1 cellular context compared by ENCODE assay signal in the genomic region with DNA sequence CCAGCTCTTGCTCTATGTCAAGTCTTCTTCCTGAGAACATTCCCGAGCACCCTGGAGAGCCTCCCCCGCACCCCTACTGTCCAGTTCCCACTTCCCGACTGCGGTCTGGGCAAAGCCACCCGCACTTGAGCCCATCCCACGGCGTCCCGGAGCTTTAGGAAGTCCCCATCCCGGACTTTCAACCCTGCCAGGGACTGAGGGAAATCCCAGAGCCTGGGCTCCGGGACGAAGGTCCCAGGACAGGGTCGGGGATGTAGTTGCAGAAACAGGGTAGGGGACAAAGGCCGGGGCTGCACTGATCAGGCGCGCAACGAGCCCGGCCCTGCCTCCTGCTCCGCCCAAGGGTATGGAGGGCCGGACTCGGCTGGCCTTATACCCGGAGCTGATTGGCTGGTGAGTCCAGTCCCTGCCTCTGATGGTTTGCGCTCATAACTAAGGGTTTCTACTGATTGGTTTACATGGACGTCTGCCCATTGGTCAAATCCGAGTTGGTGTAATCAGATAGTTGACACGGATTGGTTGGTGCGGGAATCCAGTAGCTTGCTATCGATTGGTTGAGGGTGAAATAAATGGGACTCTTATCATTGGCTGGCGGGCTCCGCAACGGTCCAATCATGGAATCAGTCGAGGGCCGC.
TF ChIP-seq lines count a peak whose summit lies in the region.

No MANE protein-coding gene starts in this region.

TF ChIP-seq in HepG2, 621 proteins besides CTCF, POLR2A, EP300 and RAD21 (continued from another document and continues in another):
- TF ChIP-seq GMEB1 (CRISPR knock-in tag; IDR thresholded peaks at IDR 0.05; ENCODE audit: borderline replicate concordance) (peak; percentile 50; the same call in 1 of the 2 replicates), ZIK1 (CRISPR knock-in tag; IDR thresholded peaks at IDR 0.05; ENCODE audit: borderline replicate concordance, low read depth) (no peak), ZNF30 (CRISPR knock-in tag; IDR thresholded peaks at IDR 0.05) (no peak), ZNF317 (CRISPR knock-in tag; IDR thresholded peaks at IDR 0.05) (peak; percentile 76), FOXP1 (IDR thresholded peaks at IDR 0.05) (no peak), FOXP1 (CRISPR knock-in tag; IDR thresholded peaks at IDR 0.05) (peak; percentile 45; the same call in 1 of the 2 replicates), BCL6 (CRISPR knock-in tag; IDR thresholded peaks at IDR 0.05) (peak; percentile 49), NR2C2 (CRISPR knock-in tag; IDR thresholded peaks at IDR 0.05; ENCODE audit: borderline replicate concordance) (no peak; the same call in 1 of the 2 replicates), ATM (IDR thresholded peaks at IDR 0.05; ENCODE audit: borderline replicate concordance) (no peak), REXO4 (CRISPR knock-in tag; IDR thresholded peaks at IDR 0.05; ENCODE audit: borderline replicate concordance) (no peak), ZFP36 (IDR thresholded peaks at IDR 0.05; ENCODE audit: borderline replicate concordance, low read depth, low read length, partially characterized antibody) (no peak), SNAPC4 (CRISPR knock-in tag; IDR thresholded peaks at IDR 0.05) (no peak), TCF7L2 (IDR thresholded peaks at IDR 0.05; ENCODE audit: low read depth, low read length) (no peak), ZNF775 (CRISPR knock-in tag; IDR thresholded peaks at IDR 0.05; ENCODE audit: borderline replicate concordance) (no peak), MEIS2 (CRISPR knock-in tag; IDR thresholded peaks at IDR 0.05) (no peak), REPIN1 (CRISPR knock-in tag; IDR thresholded peaks at IDR 0.05; ENCODE audit: borderline replicate concordance, low read depth) (peak; percentile 52; the same call in 1 of the 2 replicates), ZNF615 (CRISPR knock-in tag; IDR thresholded peaks at IDR 0.05; ENCODE audit: borderline replicate concordance) (no peak), CEBPG (CRISPR knock-in tag; IDR thresholded peaks at IDR 0.05) (peak; percentile 54), MYNN (CRISPR knock-in tag; IDR thresholded peaks at IDR 0.05; ENCODE audit: low read depth) (no peak), ZFP36L1 (CRISPR knock-in tag; IDR thresholded peaks at IDR 0.05) (peak; percentile 74; the same call in 1 of the 2 replicates), ERF (CRISPR knock-in tag; IDR thresholded peaks at IDR 0.05) (peak; percentile 49; the same call in 1 of the 2 replicates), STAT5B (CRISPR knock-in tag; IDR thresholded peaks at IDR 0.05) (no peak), PHB2 (IDR thresholded peaks at IDR 0.05; ENCODE audit: partially characterized antibody) (no peak), PRMT3 (CRISPR knock-in tag; IDR thresholded peaks at IDR 0.05; ENCODE audit: borderline replicate concordance, low read depth) (no peak), RELA (CRISPR knock-in tag; IDR thresholded peaks at IDR 0.05) (peak; percentile 80; the same call in 1 of the 2 replicates), ZNF207 (IDR thresholded peaks at IDR 0.05; ENCODE audit: borderline replicate concordance) (no peak), ZNF441 (CRISPR knock-in tag; IDR thresholded peaks at IDR 0.05; ENCODE audit: borderline replicate concordance) (peak; percentile 73), ZMYM3 (CRISPR knock-in tag; IDR thresholded peaks at IDR 0.05) (peak; percentile 46; the same call in 1 of the 2 replicates), TAF15 (IDR thresholded peaks at IDR 0.05; ENCODE audit: low read depth, low read length, poor library complexity, severe bottlenecking) (peak; percentile 68), ZKSCAN8 (CRISPR knock-in tag; IDR thresholded peaks at IDR 0.05; ENCODE audit: borderline replicate concordance) (no peak), NCOA1 (CRISPR knock-in tag; IDR thresholded peaks at IDR 0.05) (no peak), ELF3 (CRISPR knock-in tag; IDR thresholded peaks at IDR 0.05) (peak; percentile 48), DZIP1 (CRISPR knock-in tag; IDR thresholded peaks at IDR 0.05) (no peak), SNRNP70 (IDR thresholded peaks at IDR 0.05; ENCODE audit: low read depth, low read length) (no peak), DMAP1 (CRISPR knock-in tag; IDR thresholded peaks at IDR 0.05) (no peak), THAP9 (CRISPR knock-in tag; IDR thresholded peaks at IDR 0.05; ENCODE audit: borderline replicate concordance) (peak; percentile 50; the same call in 1 of the 2 replicates), STAT6 (CRISPR knock-in tag; IDR thresholded peaks at IDR 0.05; ENCODE audit: borderline replicate concordance) (peak; percentile 38; the same call in 1 of the 2 replicates), HOXA5 (CRISPR knock-in tag; IDR thresholded peaks at IDR 0.05) (no peak; the same call in 1 of the 2 replicates), ZFP1 (CRISPR knock-in tag; IDR thresholded peaks at IDR 0.05) (peak; percentile 68; the same call in 1 of the 2 replicates), ZBTB2 (CRISPR knock-in tag; IDR thresholded peaks at IDR 0.05; ENCODE audit: low read depth) (0 out of 2 replicates have a peak, but pooled peaks have one; percentile 32), CENPT (CRISPR knock-in tag; IDR thresholded peaks at IDR 0.05; ENCODE audit: low read depth) (no peak)
- TF ChIP-seq, protein P1, sequence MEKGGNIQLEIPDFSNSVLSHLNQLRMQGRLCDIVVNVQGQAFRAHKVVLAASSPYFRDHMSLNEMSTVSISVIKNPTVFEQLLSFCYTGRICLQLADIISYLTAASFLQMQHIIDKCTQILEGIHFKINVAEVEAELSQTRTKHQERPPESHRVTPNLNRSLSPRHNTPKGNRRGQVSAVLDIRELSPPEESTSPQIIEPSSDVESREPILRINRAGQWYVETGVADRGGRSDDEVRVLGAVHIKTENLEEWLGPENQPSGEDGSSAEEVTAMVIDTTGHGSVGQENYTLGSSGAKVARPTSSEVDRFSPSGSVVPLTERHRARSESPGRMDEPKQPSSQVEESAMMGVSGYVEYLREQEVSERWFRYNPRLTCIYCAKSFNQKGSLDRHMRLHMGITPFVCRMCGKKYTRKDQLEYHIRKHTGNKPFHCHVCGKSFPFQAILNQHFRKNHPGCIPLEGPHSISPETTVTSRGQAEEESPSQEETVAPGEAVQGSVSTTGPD (CRISPR knock-in tag; IDR thresholded peaks at IDR 0.05) = no peak
- TF ChIP-seq, protein P2, sequence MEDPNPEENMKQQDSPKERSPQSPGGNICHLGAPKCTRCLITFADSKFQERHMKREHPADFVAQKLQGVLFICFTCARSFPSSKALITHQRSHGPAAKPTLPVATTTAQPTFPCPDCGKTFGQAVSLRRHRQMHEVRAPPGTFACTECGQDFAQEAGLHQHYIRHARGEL (CRISPR knock-in tag; IDR thresholded peaks at IDR 0.05) = no peak
